Comparison of ENCODE assay signal across 14 cellular contexts in genomic region chr1:13703128-13703513, GRCh38. TPM values are rescaled to one million over a fixed set of nuclear protein-coding genes. Genes with fewer than 3 reads are reported as not detected.
DNase-seq lines count a peak whose midpoint lies in the region; ATAC-seq and TF ChIP-seq lines count a peak whose summit lies in the region.
"Had no signal": no experiment of that assay in that cellular context is flagged by ENCODE, and none has a peak within 500 bp of the region (broad histone marks: within the 10 kb centered on the region; RNA-seq: fewer than 3 reads in every experiment).

No MANE protein-coding gene starts in this region.

- H3K27ac Mint-ChIP-seq in T-helper 2 cell treated with Interferon-gamma antibody and Interleukin-4, amounts not matched to agents 5 μg/mL and 100 μg/mL, for 36 hours, result peak overlapping the region; percentile 77
- H3K27ac Mint-ChIP-seq in naive B cell (peak overlapping the region; percentile 97 to 100 (median 100)), progenitor cell of endocrine pancreas (no peak overlapping the region)

- peaks cover 38% of the 10 kb centered on the region for H3K4me1 Mint-ChIP-seq in T-helper 2 cell treated with Interferon-gamma antibody and Interleukin-4, amounts not matched to agents 5 μg/mL and 100 μg/mL, for 36 hours (ENCODE audit: low read depth)
- peaks cover 36 to 81% (median 63%) of the 10 kb centered on the region in 3 donors for H3K4me1 Mint-ChIP-seq in naive B cell
- H3K4me1 Mint-ChIP-seq in progenitor cell of endocrine pancreas (ENCODE audit: low read depth), result peaks cover 14% of the 10 kb centered on the region

- CTCF ChIA-PET in OCI-LY7 (lab: Charles Lee; ENCODE audit: unreplicated experiment), result interaction anchor here (0.7 to 1.6 kb wide), 3 partner anchors 23 to 27 kb away, joined by 4 to 8 read pairs (median 5); no protein-coding TSS in a partner anchor

- peaks cover 11% of the 10 kb centered on the region for H3K36me3 Mint-ChIP-seq in T-helper 2 cell treated with Interferon-gamma antibody and Interleukin-4, amounts not matched to agents 5 μg/mL and 100 μg/mL, for 36 hours (ENCODE audit: low read depth)
- H3K36me3 Mint-ChIP-seq in naive B cell (peaks cover 20 to 21% of the 10 kb centered on the region in 2 donors), progenitor cell of endocrine pancreas (ENCODE audit: insufficient read depth) (peaks cover 7% of the 10 kb centered on the region)

- peaks cover 80% of the 10 kb centered on the region for H3K79me2 ChIP-seq in OCI-LY7 (ENCODE audit: insufficient read depth, low read depth, low read length)
- H3K79me2 ChIP-seq: parathyroid adenoma had no signal

- no peak for TF ChIP-seq CTCF in OCI-LY7 (conservative IDR thresholded peaks at IDR 0.05; ENCODE audit: low read length)
- no peak for TF ChIP-seq CTCF in progenitor cell of endocrine pancreas (IDR thresholded peaks at IDR 0.05; ENCODE audit: unreplicated experiment)

- peaks cover 55% of the 10 kb centered on the region for H3K4me1 ChIP-seq in OCI-LY7 (ENCODE audit: insufficient read depth, low read length, poor library complexity, severe bottlenecking)
- H3K4me1 ChIP-seq: parathyroid adenoma had no signal

- DNase-seq in T-helper 2 cell treated with Interferon-gamma antibody and Interleukin-4, amounts not matched to agents 5 μg/mL and 100 μg/mL, for 36 hours (ENCODE audit: low spot score), result no peak
- DNase-seq in T-helper 2 cell (no peak), OCI-LY7 (ENCODE audit: low spot score) (no peak), naive B cell (no peak), NCI-H2029 (lab: John Stamatoyannopoulos, UW) (no peak), progenitor cell of endocrine pancreas (ENCODE audit: low spot score, unreplicated experiment) (no peak)
- DNase-seq: 8988T; adrenal gland; mesendoderm; NCI-H2081; NK-92 treated with Interleukin-12 subunit alpha and Interleukin-12 subunit beta, amount 100 ng/mL, for 24 hours had no signal

- H3K36me3 ChIP-seq in OCI-LY7 (ENCODE audit: insufficient read depth, low read length), result peaks cover 10% of the 10 kb centered on the region; the same call in 1 of the 2 replicates
- H3K36me3 ChIP-seq: adrenal gland had no signal

- H3K27ac ChIP-seq in OCI-LY7 (ENCODE audit: low read depth, low read length, poor library complexity, severe bottlenecking), result peak overlapping the region; percentile 91
- H3K27ac ChIP-seq: adrenal gland, parathyroid adenoma had no signal

- no peaks in the 10 kb centered on the region for H3K9me3 ChIP-seq in OCI-LY7 (ENCODE audit: low read length)
- H3K9me3 ChIP-seq: adrenal gland had no signal

- ATAC-seq in GM21737 (IDR thresholded peaks at IDR 0.05; ENCODE audit: unreplicated experiment) (peak; percentile 4), naive B cell (ENCODE audit: low read depth in 2 of 2) (no peak), HG03139 (IDR thresholded peaks at IDR 0.05; ENCODE audit: unreplicated experiment) (no peak)

- H3K4me3 Mint-ChIP-seq in T-helper 2 cell treated with Interferon-gamma antibody and Interleukin-4, amounts not matched to agents 5 μg/mL and 100 μg/mL, for 36 hours, result peak overlapping the region; percentile 1
- peak overlapping the region; percentile 44 to 98 (median 90) for H3K4me3 Mint-ChIP-seq in naive B cell
- no peak overlapping the region for H3K4me3 Mint-ChIP-seq in progenitor cell of endocrine pancreas (ENCODE audit: low read depth)

- BruUV-seq in OCI-LY7 (replicated peaks; lab: Mats Ljungman, UMichigan), result no TSS peak

- H4K20me1 ChIP-seq in OCI-LY7 (ENCODE audit: insufficient read depth, low read length), result peaks cover 14% of the 10 kb centered on the region; the same call in 1 of the 2 replicates

- POLR2A ChIA-PET in OCI-LY7 (lab: Charles Lee), result interaction anchor here (0.6 to 5.0 kb wide), 6 partner anchors 11 to 48 kb away, joined by 3 to 46 read pairs (median 14); no protein-coding TSS in a partner anchor

- no peaks in the 10 kb centered on the region for H3K9me2 ChIP-seq in OCI-LY7 (ENCODE audit: insufficient read depth, low read length)

- H3K4me3 ChIP-seq in OCI-LY7 (ENCODE audit: low read depth, low read length, poor library complexity, severe bottlenecking), result peak overlapping the region; percentile 84
- H3K4me3 ChIP-seq: adrenal gland had no signal

- no peak overlapping the region; the same call in 1 of the 2 replicates for H2AFZ ChIP-seq in OCI-LY7 (ENCODE audit: low read length)
- H2AFZ ChIP-seq: parathyroid adenoma had no signal

- H3K4me2 ChIP-seq in OCI-LY7 (ENCODE audit: low read length), result peak overlapping the region; percentile 77

- no peaks in the 10 kb centered on the region for H3K27me3 Mint-ChIP-seq in T-helper 2 cell treated with Interferon-gamma antibody and Interleukin-4, amounts not matched to agents 5 μg/mL and 100 μg/mL, for 36 hours (ENCODE audit: low read depth)
- H3K27me3 Mint-ChIP-seq in naive B cell, result no peaks in the 10 kb centered on the region
- peaks cover 4% of the 10 kb centered on the region for H3K27me3 Mint-ChIP-seq in progenitor cell of endocrine pancreas

- intact Hi-C loops in OCI-LY7 (cut with micrococcal nuclease; ENCODE audit: unreplicated experiment), result no loop called here

- peaks cover 6% of the 10 kb centered on the region for H3K9me3 Mint-ChIP-seq in T-helper 2 cell treated with Interferon-gamma antibody and Interleukin-4, amounts not matched to agents 5 μg/mL and 100 μg/mL, for 36 hours
- peaks cover 0 to 4% (median 0%) of the 10 kb centered on the region in 7 donors for H3K9me3 Mint-ChIP-seq in naive B cell
- H3K9me3 Mint-ChIP-seq in progenitor cell of endocrine pancreas (ENCODE audit: low read depth), result peaks cover 7% of the 10 kb centered on the region

RNA-seq across cellular contexts. Expression of gene PRDM2, which starts 3.1 kb away (rescaled TPM):
- total RNA-seq in OCI-LY7 (2014; rRNA removed; shearing (Covaris generic)), result 38.7 and 47.6 TPM in 2 replicates
- total RNA-seq in OCI-LY7 (2022), result 98.2 and 109 TPM in 2 replicates
- 10 to 100 TPM; 18.4 to 49.1 (median 35.3) TPM for polyA plus RNA-seq in naive B cell (ENCODE audit: low read depth in 6 of 6)
- total RNA-seq in progenitor cell of endocrine pancreas, result 44.3 and 47.7 TPM in 2 replicates
